26 cellular contexts compared by ENCODE assay signal in the genomic region with DNA sequence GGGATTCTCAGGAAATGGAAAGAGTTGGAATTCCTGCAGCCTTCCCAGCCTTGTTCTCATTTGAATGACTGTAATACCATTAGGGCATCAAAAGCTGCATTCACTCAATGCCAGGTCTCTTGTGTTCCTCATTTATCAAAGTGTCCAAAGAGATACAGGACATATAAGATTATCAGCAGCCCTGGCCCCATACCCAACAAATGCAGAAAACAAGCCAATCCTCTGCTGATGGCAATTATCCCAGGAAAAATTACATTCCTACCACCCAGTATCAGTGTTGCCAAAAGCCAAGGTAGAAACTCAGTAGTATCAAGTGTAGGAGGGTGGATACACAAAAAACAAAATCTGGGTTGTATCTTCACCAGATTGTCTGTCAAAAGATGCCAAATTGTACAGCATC. TPM values are rescaled to one million over a fixed set of nuclear protein-coding genes. Genes with fewer than 3 reads are reported as not detected.
DNase-seq lines count a peak whose midpoint lies in the region; ATAC-seq, FAIRE-seq and TF ChIP-seq lines count a peak whose summit lies in the region.
"Had no signal": no experiment of that assay in that cellular context is flagged by ENCODE, and none has a peak within 500 bp of the region (broad histone marks: within the 10 kb centered on the region; RNA-seq: fewer than 3 reads in every experiment).

No MANE protein-coding gene starts in this region.

- H2AFZ ChIP-seq in SK-N-SH (ENCODE audit: low read depth) (no peak overlapping the region; the same call in 1 of the 2 replicates), K562 (ENCODE audit: low read depth, low read length) (peak overlapping the region; percentile 69; the same call in 1 of the 2 replicates)
- H2AFZ ChIP-seq: GM23248 had no signal

- no peak overlapping the region for H3K9ac ChIP-seq in SK-N-SH
- no peak overlapping the region for H3K9ac ChIP-seq in K562 (ENCODE audit: insufficient read depth in 1 of 2, low read depth in 2 of 2, low read length in 2 of 2)
- H3K9ac ChIP-seq: BLaER1 treated with 17β-estradiol and CSF1 and Interleukin-3, amounts not matched to agents 10 nM and 100 nM; GM23248 had no signal

- CTCF ChIA-PET in SK-N-SH (lab: Yijun Ruan, JAX), result interaction anchor here (0.7 to 4.5 kb wide), 3 partner anchors 10 to 137 kb away, joined by 3 to 18 read pairs (median 4); no protein-coding TSS in a partner anchor
- CTCF ChIA-PET in K562 (lab: Yijun Ruan, JAX; ENCODE audit: low intra/inter-chr PET ratio), result no interaction called here

- no peaks in the 10 kb centered on the region for H3K9me3 ChIP-seq in SK-N-SH
- no peaks in the 10 kb centered on the region for H3K9me3 ChIP-seq in K562 (replicated peaks; ENCODE audit: control insufficient read depth, insufficient read depth, low read depth, low read length)
- H3K9me3 ChIP-seq: A549; BE2C; BLaER1 treated with 17β-estradiol and CSF1 and Interleukin-3, amounts not matched to agents 10 nM and 100 nM had no signal

- intact Hi-C loops in K562 (cut with micrococcal nuclease), result no loop called here

- TF ChIP-seq CTCF in SK-N-SH (IDR thresholded peaks at IDR 0.05) (no peak), K562 (IDR thresholded peaks at IDR 0.05 in 2 of 3, conservative IDR thresholded peaks at IDR 0.05 in 1 of 3; ENCODE audit: insufficient read depth in 2 of 3, low read depth in 1 of 3, low read length in 3 of 3) (no peak)

- no peaks in the 10 kb centered on the region for H3K9me2 ChIP-seq in SK-N-SH

- H3K27me3 ChIP-seq in SK-N-SH (ENCODE audit: insufficient read depth) (no peaks in the 10 kb centered on the region), K562 (ENCODE audit: control insufficient read depth in 2 of 2, insufficient read depth in 2 of 2, low read length in 2 of 2) (no peaks in the 10 kb centered on the region)
- H3K27me3 ChIP-seq: BE2C; BLaER1 treated with 17β-estradiol and CSF1 and Interleukin-3, amounts not matched to agents 10 nM and 100 nM had no signal

- TF ChIP-seq RAD21 in SK-N-SH (IDR thresholded peaks at IDR 0.05; ENCODE audit: low read length), result no peak
- no peak for TF ChIP-seq RAD21 in K562 (CRISPR knock-in tag; conservative IDR thresholded peaks at IDR 0.05 in 1 of 2, IDR thresholded peaks at IDR 0.05 in 1 of 2)

- peak overlapping the region in 1 of 2 experiments; percentile 83; a peak in 1 of 4 replicates for H3K27ac ChIP-seq in SK-N-SH (ENCODE audit: low read depth in 2 of 2, low read length in 1 of 2)
- H3K27ac ChIP-seq in K562 (ENCODE audit: extremely low read depth, low read depth, low read length), result no peak overlapping the region
- H3K27ac ChIP-seq: A549; BLaER1 treated with 17β-estradiol and CSF1 and Interleukin-3, amounts not matched to agents 10 nM and 100 nM; GM23248 had no signal

- in situ Hi-C loops in K562 (cut with MboI), result no loop called here

- POLR2A ChIA-PET in SK-N-SH (lab: Yijun Ruan, JAX), result no interaction called here
- POLR2A ChIA-PET in K562 (lab: Yijun Ruan, JAX), result no interaction called here

- no peaks in the 10 kb centered on the region for H3F3A ChIP-seq in SK-N-SH (replicated peaks; ENCODE audit: insufficient read depth)

- TF ChIP-seq EP300 in SK-N-SH (IDR thresholded peaks at IDR 0.05; ENCODE audit: borderline replicate concordance in 1 of 2, low read depth in 1 of 2, low read length in 1 of 2) (no peak), K562 (IDR thresholded peaks at IDR 0.05; ENCODE audit: low read length) (no peak)

- no TSS peak for BruUV-seq in K562 (replicated peaks; lab: Mats Ljungman, UMichigan)

- no peak for ATAC-seq in K562
- ATAC-seq: A549, GM12878 had no signal

- H4K20me1 ChIP-seq in SK-N-SH (ENCODE audit: insufficient read depth) (no peaks in the 10 kb centered on the region), K562 (replicated peaks; ENCODE audit: control insufficient read depth, insufficient read depth, low read length) (no peaks in the 10 kb centered on the region)
- H4K20me1 ChIP-seq: BLaER1 treated with 17β-estradiol and CSF1 and Interleukin-3, amounts not matched to agents 10 nM and 100 nM had no signal

- DNase-seq in SK-N-SH, result no peak
- no peak for DNase-seq in K562 (ENCODE audit: extremely low read depth in 1 of 4, low spot score in 3 of 4)
- peak; percentile 9 for DNase-seq in medulla oblongata (ENCODE audit: extremely low spot score)
- DNase-seq in GF-D8 (lab: John Stamatoyannopoulos, UW), result no peak
- no peak for DNase-seq in activated CD4-positive, alpha-beta T cell treated with anti-CD3 and anti-CD28 coated beads, Interleukin-2, amount 50 U/mL, for 48 hours
- no peak for DNase-seq in NCI-H187 (lab: John Stamatoyannopoulos, UW)
- no peak for DNase-seq in activated CD8-positive, alpha-beta memory T cell treated with anti-CD3 and anti-CD28 coated beads, Interleukin-2, amount 50 U/mL, for 48 hours
- DNase-seq: 8988T; ACHN; AML-193; BE2C; CD4-positive, alpha-beta T cell; CD8-positive, alpha-beta memory T cell; DMS 273 treated with DMSO at 0.1 percent for 48 hours; DMS79 treated with DMSO at 0.1 percent for 48 hours; GM23248; H7; HCEC 1CT had no signal

- H3K36me3 ChIP-seq in SK-N-SH (replicated peaks in 1 of 2; ENCODE audit: control insufficient read depth in 1 of 2, insufficient read depth in 2 of 2, low read length in 1 of 2) (no peaks in the 10 kb centered on the region), K562 (ENCODE audit: control insufficient read depth, insufficient read depth, low read length) (no peaks in the 10 kb centered on the region)
- H3K36me3 ChIP-seq: BE2C; BLaER1 treated with 17β-estradiol and CSF1 and Interleukin-3, amounts not matched to agents 10 nM and 100 nM had no signal

- TF ChIP-seq POLR2A in K562 (conservative IDR thresholded peaks at IDR 0.05), result no peak

- H3K79me2 ChIP-seq in SK-N-SH (ENCODE audit: insufficient read depth) (no peaks in the 10 kb centered on the region), K562 (ENCODE audit: control insufficient read depth, insufficient read depth, low read length) (no peaks in the 10 kb centered on the region)

- H3K4me1 ChIP-seq in SK-N-SH (ENCODE audit: control insufficient read depth in 1 of 2, insufficient read depth in 2 of 2, low read depth in 1 of 2, low read length in 1 of 2) (no peaks in the 10 kb centered on the region; a peak in 1 of 4 replicates), K562 (replicated peaks in 1 of 2; ENCODE audit: control insufficient read depth in 2 of 2, insufficient read depth in 2 of 2, low read length in 2 of 2) (peaks cover 15 to 19% of the 10 kb centered on the region in 2 experiments; a peak in 4 of 5 replicates)
- H3K4me1 ChIP-seq: A549; BE2C; BLaER1 treated with 17β-estradiol and CSF1 and Interleukin-3, amounts not matched to agents 10 nM and 100 nM had no signal

- no peak overlapping the region for H3K4me3 ChIP-seq in SK-N-SH (ENCODE audit: low read depth in 2 of 2, low read length in 1 of 2)
- H3K4me3 ChIP-seq in K562, result no peak overlapping the region
- H3K4me3 ChIP-seq: A549; BLaER1 treated with 17β-estradiol and CSF1 and Interleukin-3, amounts not matched to agents 10 nM and 100 nM; GM12878; GM23248 had no signal

- H3K4me2 ChIP-seq in SK-N-SH (no peak overlapping the region), K562 (ENCODE audit: insufficient read depth, low read length) (no peak overlapping the region)
- H3K4me2 ChIP-seq: A549; BLaER1 treated with 17β-estradiol and CSF1 and Interleukin-3, amounts not matched to agents 10 nM and 100 nM had no signal

- no peak for FAIRE-seq in K562 (lab: Jason Lieb, UNC)
- FAIRE-seq: A549, D721Med, G401.6, GM12878, GM19239, H1 had no signal

- no peaks in the 10 kb centered on the region for H3K9me1 ChIP-seq in K562 (ENCODE audit: control insufficient read depth, insufficient read depth, low read length)

RNA-seq across cellular contexts. Expression of a gene that starts 18.5 kb away (rescaled TPM):
- polyA plus RNA-seq in SK-N-SH (2012; rRNA removed) (0.13 and 0.54 TPM in 2 replicates), K562 (2011; rRNA removed) (not detected in 2 replicates), K562 (2014; fragmentation: Illumina TruSeq; extraction: Trizol) (not detected in 2 replicates), K562 (2014; fragmentation: Nextera tagmentation; extraction: Ambion mirVana) (not detected), K562 (2014; rRNA removed) (not detected in 2 replicates)
- 0.12 and 0.35 TPM in 2 replicates for polyA plus RNA-seq in SK-N-SH (2012; cell fraction: cytosol; rRNA removed)
- polyA plus RNA-seq in SK-N-SH (2012; cell fraction: nucleus; rRNA removed), result 0.34 and 0.51 TPM in 2 replicates
- total RNA-seq in K562 (2011; cell fraction: chromatin; rRNA removed; ENCODE audit: low replicate concordance), result not detected in 2 replicates
- 0.39 TPM in 1 of 2 replicates, not detected in the other for total RNA-seq in K562 (2011; cell fraction: nucleolus; rRNA removed)
- total RNA-seq in K562 (2011; cell fraction: nucleoplasm; rRNA removed), result 1.3 TPM in 1 of 2 replicates, not detected in the other
- total RNA-seq in K562 (2014; rRNA removed) (not detected in 2 replicates), K562 (2014; rRNA removed; fragmentation: Illumina TruSeq; extraction: Trizol) (not detected in 2 replicates), K562 (2015; rRNA removed; fragmentation: Illumina TruSeq; extraction: Trizol) (not detected in 2 replicates), K562 (2021) (not detected in 2 replicates)
- polyA plus RNA-seq in K562 (2011; cell fraction: cytosol; rRNA removed), result not detected in 2 replicates
- not detected in 2 replicates for polyA plus RNA-seq in K562 (2011; cell fraction: nucleus; rRNA removed)
- polyA plus RNA-seq in K562 (2012), result not detected in 2 replicates
- not detected in 2 replicates for polyA minus RNA-seq in K562 (2011; rRNA and poly(A)+ RNA removed)
- not detected in 2 replicates for polyA minus RNA-seq in K562 (2011; cell fraction: cytosol; rRNA and poly(A)+ RNA removed)
- not detected in 2 replicates for polyA minus RNA-seq in K562 (2011; cell fraction: nucleus; rRNA and poly(A)+ RNA removed)
- total RNA-seq: CD4-positive, alpha-beta T cell; CD8-positive, alpha-beta memory T cell; GM12878; GM23248; H1 had no signal
- polyA plus RNA-seq: A549; CD14-positive monocyte; CD8-positive, alpha-beta memory T cell; GM12878; GM23248 had no signal

RNA-seq across cellular contexts. Expression of a gene that starts 32.2 kb away (rescaled TPM):
- 27.7 and 37.4 TPM in 2 replicates for polyA plus RNA-seq in SK-N-SH (2012; rRNA removed)
- 41.4 and 52.3 TPM in 2 replicates for polyA plus RNA-seq in SK-N-SH (2012; cell fraction: cytosol; rRNA removed)
- polyA plus RNA-seq in SK-N-SH (2012; cell fraction: nucleus; rRNA removed), result 32.3 and 42.6 TPM in 2 replicates
- 74.2 and 192 TPM in 2 replicates for total RNA-seq in K562 (2011; cell fraction: chromatin; rRNA removed; ENCODE audit: low replicate concordance)
- total RNA-seq in K562 (2011; cell fraction: nucleolus; rRNA removed), result 80.8 and 84.5 TPM in 2 replicates
- total RNA-seq in K562 (2011; cell fraction: nucleoplasm; rRNA removed), result 128 and 217 TPM in 2 replicates
- 66.6 and 101 TPM in 2 replicates for total RNA-seq in K562 (2014; rRNA removed)
- total RNA-seq in K562 (2014; rRNA removed; fragmentation: Illumina TruSeq; extraction: Trizol), result 154 and 168 TPM in 2 replicates
- total RNA-seq in K562 (2015; rRNA removed; fragmentation: Illumina TruSeq; extraction: Trizol), result 124 and 133 TPM in 2 replicates
- total RNA-seq in K562 (2021), result 196 and 217 TPM in 2 replicates
- 94.9 and 119 TPM in 2 replicates for polyA plus RNA-seq in K562 (2011; rRNA removed)
- 20.7 and 41.3 TPM in 2 replicates for polyA plus RNA-seq in K562 (2011; cell fraction: cytosol; rRNA removed)
- polyA plus RNA-seq in K562 (2011; cell fraction: nucleus; rRNA removed), result 59.0 and 73.2 TPM in 2 replicates
- polyA plus RNA-seq in K562 (2012), result 85.5 and 87.4 TPM in 2 replicates
- 71.2 and 85.4 TPM in 2 replicates for polyA plus RNA-seq in K562 (2014; fragmentation: Illumina TruSeq; extraction: Trizol)
- 10 to 100 TPM; 71.4 to 80.2 TPM for polyA plus RNA-seq in K562 (2014; fragmentation: Nextera tagmentation; extraction: Ambion mirVana)
- polyA plus RNA-seq in K562 (2014; rRNA removed), result 64.6 and 73.9 TPM in 2 replicates
- polyA minus RNA-seq in K562 (2011; rRNA and poly(A)+ RNA removed), result 81.1 and 93.9 TPM in 2 replicates
- polyA minus RNA-seq in K562 (2011; cell fraction: cytosol; rRNA and poly(A)+ RNA removed), result 39.5 and 49.4 TPM in 2 replicates
- polyA minus RNA-seq in K562 (2011; cell fraction: nucleus; rRNA and poly(A)+ RNA removed), result 87.2 and 126 TPM in 2 replicates
